1 cellular context compared by ENCODE assay signal in the genomic region with DNA sequence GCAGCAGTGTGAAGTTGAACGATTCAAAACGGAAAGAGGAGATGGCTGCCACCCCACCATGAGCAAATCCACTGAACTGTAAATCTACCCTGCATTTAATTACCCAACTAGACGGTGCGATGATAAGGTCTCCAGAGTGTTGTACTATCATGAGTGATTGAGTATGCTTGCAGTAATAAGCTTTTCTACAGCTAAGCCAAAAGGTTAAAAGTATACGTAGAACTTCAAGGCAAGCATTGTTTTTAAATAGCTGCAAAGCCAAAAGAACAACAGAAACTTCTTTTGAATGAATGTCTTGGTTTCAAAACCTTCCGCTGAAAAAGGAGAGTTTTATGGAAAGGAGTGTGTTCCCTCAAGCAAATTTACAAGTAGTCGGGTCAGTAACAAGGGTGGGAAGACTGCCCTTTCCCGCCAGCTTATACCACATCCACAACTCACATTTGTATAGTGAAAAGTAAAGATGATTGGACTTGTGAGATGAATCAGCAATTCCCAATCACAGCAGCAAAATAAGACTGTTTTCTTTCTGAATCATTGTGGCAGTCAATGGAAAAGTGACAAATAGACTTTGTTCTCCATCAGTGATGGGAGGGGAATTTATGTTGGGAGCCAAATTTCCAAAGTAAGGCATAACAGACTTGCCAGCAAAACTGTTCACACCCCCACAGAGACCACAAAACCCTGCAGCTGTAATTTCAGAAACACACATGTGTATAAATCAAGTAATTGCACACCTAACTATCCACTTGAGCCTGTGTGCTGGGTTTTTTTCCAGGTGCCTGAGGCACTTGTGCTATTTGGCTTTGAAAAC.
A peak's percentile ranks its signal among the peaks of the same experiment; 100 is the strongest.
TF ChIP-seq lines count a peak whose summit lies in the region.

No MANE protein-coding gene starts in this region.

TF ChIP-seq in HEK293, 187 proteins besides CTCF, POLR2A, EP300 and RAD21 (continued from another document):
- TF ChIP-seq, protein P1, sequence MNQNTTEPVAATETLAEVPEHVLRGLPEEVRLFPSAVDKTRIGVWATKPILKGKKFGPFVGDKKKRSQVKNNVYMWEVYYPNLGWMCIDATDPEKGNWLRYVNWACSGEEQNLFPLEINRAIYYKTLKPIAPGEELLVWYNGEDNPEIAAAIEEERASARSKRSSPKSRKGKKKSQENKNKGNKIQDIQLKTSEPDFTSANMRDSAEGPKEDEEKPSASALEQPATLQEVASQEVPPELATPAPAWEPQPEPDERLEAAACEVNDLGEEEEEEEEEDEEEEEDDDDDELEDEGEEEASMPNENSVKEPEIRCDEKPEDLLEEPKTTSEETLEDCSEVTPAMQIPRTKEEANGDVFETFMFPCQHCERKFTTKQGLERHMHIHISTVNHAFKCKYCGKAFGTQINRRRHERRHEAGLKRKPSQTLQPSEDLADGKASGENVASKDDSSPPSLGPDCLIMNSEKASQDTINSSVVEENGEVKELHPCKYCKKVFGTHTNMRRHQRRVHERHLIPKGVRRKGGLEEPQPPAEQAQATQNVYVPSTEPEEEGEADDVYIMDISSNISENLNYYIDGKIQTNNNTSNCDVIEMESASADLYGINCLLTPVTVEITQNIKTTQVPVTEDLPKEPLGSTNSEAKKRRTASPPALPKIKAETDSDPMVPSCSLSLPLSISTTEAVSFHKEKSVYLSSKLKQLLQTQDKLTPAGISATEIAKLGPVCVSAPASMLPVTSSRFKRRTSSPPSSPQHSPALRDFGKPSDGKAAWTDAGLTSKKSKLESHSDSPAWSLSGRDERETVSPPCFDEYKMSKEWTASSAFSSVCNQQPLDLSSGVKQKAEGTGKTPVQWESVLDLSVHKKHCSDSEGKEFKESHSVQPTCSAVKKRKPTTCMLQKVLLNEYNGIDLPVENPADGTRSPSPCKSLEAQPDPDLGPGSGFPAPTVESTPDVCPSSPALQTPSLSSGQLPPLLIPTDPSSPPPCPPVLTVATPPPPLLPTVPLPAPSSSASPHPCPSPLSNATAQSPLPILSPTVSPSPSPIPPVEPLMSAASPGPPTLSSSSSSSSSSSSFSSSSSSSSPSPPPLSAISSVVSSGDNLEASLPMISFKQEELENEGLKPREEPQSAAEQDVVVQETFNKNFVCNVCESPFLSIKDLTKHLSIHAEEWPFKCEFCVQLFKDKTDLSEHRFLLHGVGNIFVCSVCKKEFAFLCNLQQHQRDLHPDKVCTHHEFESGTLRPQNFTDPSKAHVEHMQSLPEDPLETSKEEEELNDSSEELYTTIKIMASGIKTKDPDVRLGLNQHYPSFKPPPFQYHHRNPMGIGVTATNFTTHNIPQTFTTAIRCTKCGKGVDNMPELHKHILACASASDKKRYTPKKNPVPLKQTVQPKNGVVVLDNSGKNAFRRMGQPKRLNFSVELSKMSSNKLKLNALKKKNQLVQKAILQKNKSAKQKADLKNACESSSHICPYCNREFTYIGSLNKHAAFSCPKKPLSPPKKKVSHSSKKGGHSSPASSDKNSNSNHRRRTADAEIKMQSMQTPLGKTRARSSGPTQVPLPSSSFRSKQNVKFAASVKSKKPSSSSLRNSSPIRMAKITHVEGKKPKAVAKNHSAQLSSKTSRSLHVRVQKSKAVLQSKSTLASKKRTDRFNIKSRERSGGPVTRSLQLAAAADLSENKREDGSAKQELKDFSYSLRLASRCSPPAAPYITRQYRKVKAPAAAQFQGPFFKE (tag by site-specific recombination; IDR thresholded peaks at IDR 0.05; ENCODE audit: borderline replicate concordance) = no peak
- no peak for TF ChIP-seq ZIC2 (tag by site-specific recombination; IDR thresholded peaks at IDR 0.05)
- TF ChIP-seq, protein P2, sequence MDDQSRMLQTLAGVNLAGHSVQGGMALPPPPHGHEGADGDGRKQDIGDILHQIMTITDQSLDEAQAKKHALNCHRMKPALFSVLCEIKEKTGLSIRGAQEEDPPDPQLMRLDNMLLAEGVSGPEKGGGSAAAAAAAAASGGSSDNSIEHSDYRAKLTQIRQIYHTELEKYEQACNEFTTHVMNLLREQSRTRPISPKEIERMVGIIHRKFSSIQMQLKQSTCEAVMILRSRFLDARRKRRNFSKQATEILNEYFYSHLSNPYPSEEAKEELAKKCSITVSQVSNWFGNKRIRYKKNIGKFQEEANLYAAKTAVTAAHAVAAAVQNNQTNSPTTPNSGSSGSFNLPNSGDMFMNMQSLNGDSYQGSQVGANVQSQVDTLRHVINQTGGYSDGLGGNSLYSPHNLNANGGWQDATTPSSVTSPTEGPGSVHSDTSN (CRISPR knock-in tag; IDR thresholded peaks at IDR 0.05) = no peak
- TF ChIP-seq ZNF19 (tag by site-specific recombination; IDR thresholded peaks at IDR 0.05; ENCODE audit: low read depth) = no peak
- TF ChIP-seq ZXDB (tag by site-specific recombination; IDR thresholded peaks at IDR 0.05) = peak; percentile 55; the same call in 1 of the 2 replicates
- no peak for TF ChIP-seq ZNF211 (tag by site-specific recombination; IDR thresholded peaks at IDR 0.05; ENCODE audit: low read depth)
- TF ChIP-seq, protein P3, sequence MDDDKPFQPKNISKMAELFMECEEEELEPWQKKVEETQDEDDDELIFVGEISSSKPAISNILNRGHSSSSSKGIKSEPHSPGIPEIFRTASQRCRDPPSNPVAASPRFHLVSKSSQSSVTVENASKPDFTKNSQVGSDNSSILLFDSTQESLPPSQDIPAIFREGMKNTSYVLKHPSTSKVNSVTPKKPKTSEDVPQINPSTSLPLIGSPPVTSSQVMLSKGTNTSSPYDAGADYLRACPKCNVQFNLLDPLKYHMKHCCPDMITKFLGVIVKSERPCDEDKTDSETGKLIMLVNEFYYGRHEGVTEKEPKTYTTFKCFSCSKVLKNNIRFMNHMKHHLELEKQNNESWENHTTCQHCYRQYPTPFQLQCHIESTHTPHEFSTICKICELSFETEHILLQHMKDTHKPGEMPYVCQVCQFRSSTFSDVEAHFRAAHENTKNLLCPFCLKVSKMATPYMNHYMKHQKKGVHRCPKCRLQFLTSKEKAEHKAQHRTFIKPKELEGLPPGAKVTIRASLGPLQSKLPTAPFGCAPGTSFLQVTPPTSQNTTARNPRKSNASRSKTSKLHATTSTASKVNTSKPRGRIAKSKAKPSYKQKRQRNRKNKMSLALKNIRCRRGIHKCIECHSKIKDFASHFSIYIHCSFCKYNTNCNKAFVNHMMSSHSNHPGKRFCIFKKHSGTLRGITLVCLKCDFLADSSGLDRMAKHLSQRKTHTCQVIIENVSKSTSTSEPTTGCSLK (tag by site-specific recombination; IDR thresholded peaks at IDR 0.05) = no peak
- TF ChIP-seq, protein P4, sequence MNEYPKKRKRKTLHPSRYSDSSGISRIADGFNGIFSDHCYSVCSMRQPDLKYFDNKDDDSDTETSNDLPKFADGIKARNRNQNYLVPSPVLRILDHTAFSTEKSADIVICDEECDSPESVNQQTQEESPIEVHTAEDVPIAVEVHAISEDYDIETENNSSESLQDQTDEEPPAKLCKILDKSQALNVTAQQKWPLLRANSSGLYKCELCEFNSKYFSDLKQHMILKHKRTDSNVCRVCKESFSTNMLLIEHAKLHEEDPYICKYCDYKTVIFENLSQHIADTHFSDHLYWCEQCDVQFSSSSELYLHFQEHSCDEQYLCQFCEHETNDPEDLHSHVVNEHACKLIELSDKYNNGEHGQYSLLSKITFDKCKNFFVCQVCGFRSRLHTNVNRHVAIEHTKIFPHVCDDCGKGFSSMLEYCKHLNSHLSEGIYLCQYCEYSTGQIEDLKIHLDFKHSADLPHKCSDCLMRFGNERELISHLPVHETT (tag by site-specific recombination; IDR thresholded peaks at IDR 0.05) = peak; percentile 19; the same call in 1 of the 2 replicates
- TF ChIP-seq, protein P5, sequence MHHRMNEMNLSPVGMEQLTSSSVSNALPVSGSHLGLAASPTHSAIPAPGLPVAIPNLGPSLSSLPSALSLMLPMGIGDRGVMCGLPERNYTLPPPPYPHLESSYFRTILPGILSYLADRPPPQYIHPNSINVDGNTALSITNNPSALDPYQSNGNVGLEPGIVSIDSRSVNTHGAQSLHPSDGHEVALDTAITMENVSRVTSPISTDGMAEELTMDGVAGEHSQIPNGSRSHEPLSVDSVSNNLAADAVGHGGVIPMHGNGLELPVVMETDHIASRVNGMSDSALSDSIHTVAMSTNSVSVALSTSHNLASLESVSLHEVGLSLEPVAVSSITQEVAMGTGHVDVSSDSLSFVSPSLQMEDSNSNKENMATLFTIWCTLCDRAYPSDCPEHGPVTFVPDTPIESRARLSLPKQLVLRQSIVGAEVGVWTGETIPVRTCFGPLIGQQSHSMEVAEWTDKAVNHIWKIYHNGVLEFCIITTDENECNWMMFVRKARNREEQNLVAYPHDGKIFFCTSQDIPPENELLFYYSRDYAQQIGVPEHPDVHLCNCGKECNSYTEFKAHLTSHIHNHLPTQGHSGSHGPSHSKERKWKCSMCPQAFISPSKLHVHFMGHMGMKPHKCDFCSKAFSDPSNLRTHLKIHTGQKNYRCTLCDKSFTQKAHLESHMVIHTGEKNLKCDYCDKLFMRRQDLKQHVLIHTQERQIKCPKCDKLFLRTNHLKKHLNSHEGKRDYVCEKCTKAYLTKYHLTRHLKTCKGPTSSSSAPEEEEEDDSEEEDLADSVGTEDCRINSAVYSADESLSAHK (tag by site-specific recombination; IDR thresholded peaks at IDR 0.05) = peak; percentile 95
- TF ChIP-seq, protein P6, sequence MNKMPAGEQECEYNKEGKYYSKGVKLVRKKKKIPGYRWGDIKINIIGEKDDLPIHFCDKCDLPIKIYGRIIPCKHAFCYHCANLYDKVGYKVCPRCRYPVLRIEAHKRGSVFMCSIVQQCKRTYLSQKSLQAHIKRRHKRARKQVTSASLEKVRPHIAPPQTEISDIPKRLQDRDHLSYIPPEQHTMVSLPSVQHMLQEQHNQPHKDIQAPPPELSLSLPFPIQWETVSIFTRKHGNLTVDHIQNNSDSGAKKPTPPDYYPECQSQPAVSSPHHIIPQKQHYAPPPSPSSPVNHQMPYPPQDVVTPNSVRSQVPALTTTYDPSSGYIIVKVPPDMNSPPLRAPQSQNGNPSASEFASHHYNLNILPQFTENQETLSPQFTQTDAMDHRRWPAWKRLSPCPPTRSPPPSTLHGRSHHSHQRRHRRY (tag by site-specific recombination; IDR thresholded peaks at IDR 0.05) = no peak
- peak; percentile 68 for TF ChIP-seq ZNF664 (tag by site-specific recombination; IDR thresholded peaks at IDR 0.05)
- TF ChIP-seq ZNF596 (tag by site-specific recombination; IDR thresholded peaks at IDR 0.05) = 0 out of 2 replicates have a peak, but pooled peaks have one; percentile 42
- TF ChIP-seq, protein P7, sequence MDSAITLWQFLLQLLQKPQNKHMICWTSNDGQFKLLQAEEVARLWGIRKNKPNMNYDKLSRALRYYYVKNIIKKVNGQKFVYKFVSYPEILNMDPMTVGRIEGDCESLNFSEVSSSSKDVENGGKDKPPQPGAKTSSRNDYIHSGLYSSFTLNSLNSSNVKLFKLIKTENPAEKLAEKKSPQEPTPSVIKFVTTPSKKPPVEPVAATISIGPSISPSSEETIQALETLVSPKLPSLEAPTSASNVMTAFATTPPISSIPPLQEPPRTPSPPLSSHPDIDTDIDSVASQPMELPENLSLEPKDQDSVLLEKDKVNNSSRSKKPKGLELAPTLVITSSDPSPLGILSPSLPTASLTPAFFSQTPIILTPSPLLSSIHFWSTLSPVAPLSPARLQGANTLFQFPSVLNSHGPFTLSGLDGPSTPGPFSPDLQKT (IDR thresholded peaks at IDR 0.05; ENCODE audit: borderline replicate concordance, low read depth, low read length) = no peak
- TF ChIP-seq, protein P8, sequence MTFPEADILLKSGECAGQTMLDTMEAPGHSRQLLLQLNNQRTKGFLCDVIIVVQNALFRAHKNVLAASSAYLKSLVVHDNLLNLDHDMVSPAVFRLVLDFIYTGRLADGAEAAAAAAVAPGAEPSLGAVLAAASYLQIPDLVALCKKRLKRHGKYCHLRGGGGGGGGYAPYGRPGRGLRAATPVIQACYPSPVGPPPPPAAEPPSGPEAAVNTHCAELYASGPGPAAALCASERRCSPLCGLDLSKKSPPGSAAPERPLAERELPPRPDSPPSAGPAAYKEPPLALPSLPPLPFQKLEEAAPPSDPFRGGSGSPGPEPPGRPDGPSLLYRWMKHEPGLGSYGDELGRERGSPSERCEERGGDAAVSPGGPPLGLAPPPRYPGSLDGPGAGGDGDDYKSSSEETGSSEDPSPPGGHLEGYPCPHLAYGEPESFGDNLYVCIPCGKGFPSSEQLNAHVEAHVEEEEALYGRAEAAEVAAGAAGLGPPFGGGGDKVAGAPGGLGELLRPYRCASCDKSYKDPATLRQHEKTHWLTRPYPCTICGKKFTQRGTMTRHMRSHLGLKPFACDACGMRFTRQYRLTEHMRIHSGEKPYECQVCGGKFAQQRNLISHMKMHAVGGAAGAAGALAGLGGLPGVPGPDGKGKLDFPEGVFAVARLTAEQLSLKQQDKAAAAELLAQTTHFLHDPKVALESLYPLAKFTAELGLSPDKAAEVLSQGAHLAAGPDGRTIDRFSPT (tag by site-specific recombination; IDR thresholded peaks at IDR 0.05) = no peak
TF ChIP-seq in HEK293: peak in this region for 43.
